ENCODE assay signal across 8 cellular contexts in genomic region chr11:46361283-46362145, GRCh38. TPM values are rescaled to one million over a fixed set of nuclear protein-coding genes. Genes with fewer than 3 reads are reported as not detected.
DNase-seq lines count a peak whose midpoint lies in the region; ATAC-seq and TF ChIP-seq lines count a peak whose summit lies in the region.

No MANE protein-coding gene starts in this region.

- H3K4me1 ChIP-seq in ascending aorta (peaks cover 9 to 21% of the 10 kb centered on the region in 2 donors), Caco-2 (no peaks in the 10 kb centered on the region)

- BruUV-seq in Caco-2 (replicated peaks; lab: Mats Ljungman, UMichigan), result no TSS peak

- TF ChIP-seq CTCF in ascending aorta (IDR thresholded peaks at IDR 0.05), result no peak
- TF ChIP-seq CTCF in Caco-2 (IDR thresholded peaks at IDR 0.05; ENCODE audit: insufficient read depth in 1 of 2, low read depth in 1 of 2, low read length in 1 of 2, severe bottlenecking in 1 of 2, unreplicated experiment in 1 of 2), result no peak

- DNase-seq in AG20443 (ENCODE audit: low spot score), result peak; percentile 81
- peak; percentile 76 for DNase-seq in SKM-1 (lab: John Stamatoyannopoulos, UW; ENCODE audit: unreplicated experiment)
- no peak for DNase-seq in ascending aorta (ENCODE audit: low spot score in 2 of 2)
- peak; percentile 71 for DNase-seq in stimulated activated CD4-positive, alpha-beta T cell treated with anti-CD3 and anti-CD28 coated beads, Interleukin-4, amount 100 ng/mL, for 24 hours
- DNase-seq in Caco-2, result no peak

- ATAC-seq in GM19324 (IDR thresholded peaks at IDR 0.05; ENCODE audit: low FRiP score, unreplicated experiment), result peak; percentile 81
- peak; percentile 85 for ATAC-seq in HG03442 (IDR thresholded peaks at IDR 0.05; ENCODE audit: unreplicated experiment)

- H3K27me3 ChIP-seq in ascending aorta (no peaks in the 10 kb centered on the region), layer of hippocampus (ENCODE audit: control insufficient read depth, insufficient read depth, low read length) (no peaks in the 10 kb centered on the region), Caco-2 (replicated peaks; ENCODE audit: control insufficient read depth, insufficient read depth, low read length) (no peaks in the 10 kb centered on the region)

- H3K27ac Mint-ChIP-seq in Caco-2 (ENCODE audit: unreplicated experiment), result no peak overlapping the region

- no peaks in the 10 kb centered on the region for H3K27me3 Mint-ChIP-seq in Caco-2 (ENCODE audit: insufficient read depth, unreplicated experiment)

- peak overlapping the region; percentile 35 to 57 for H3K4me3 ChIP-seq in ascending aorta
- no peak overlapping the region for H3K4me3 ChIP-seq in Caco-2 (ENCODE audit: low read depth, low read length)

- H3K4me1 Mint-ChIP-seq in Caco-2 (ENCODE audit: low read depth, unreplicated experiment), result peaks cover 11% of the 10 kb centered on the region

- CTCF ChIA-PET in Caco-2 (lab: Charles Lee), result no interaction called here

- H3K9me3 Mint-ChIP-seq in Caco-2 (ENCODE audit: unreplicated experiment), result no peaks in the 10 kb centered on the region

- H3K36me3 ChIP-seq in ascending aorta, result no peaks in the 10 kb centered on the region
- no peaks in the 10 kb centered on the region for H3K36me3 ChIP-seq in Caco-2 (ENCODE audit: control insufficient read depth, insufficient read depth, low read length)

- H3K9me3 ChIP-seq in ascending aorta, result no peaks in the 10 kb centered on the region
- no peaks in the 10 kb centered on the region for H3K9me3 ChIP-seq in Caco-2

- intact Hi-C loops in ascending aorta (cut with DNase I) (no loop called here), Caco-2 (cut with micrococcal nuclease; ENCODE audit: unreplicated experiment) (no loop called here)

- H3K27ac ChIP-seq in ascending aorta, result peak overlapping the region; percentile 74 to 82
- H3K27ac ChIP-seq in layer of hippocampus (ENCODE audit: low read depth, low read length), result peak overlapping the region; percentile 80

- H3K4me3 Mint-ChIP-seq in Caco-2 (ENCODE audit: unreplicated experiment), result no peak overlapping the region

- H3K36me3 Mint-ChIP-seq in Caco-2 (ENCODE audit: insufficient read depth, unreplicated experiment), result peaks cover 12% of the 10 kb centered on the region

- POLR2A ChIA-PET in Caco-2 (lab: Charles Lee), result no interaction called here

RNA-seq across cellular contexts. Expression of gene DGKZ, which starts 14.3 kb away (rescaled TPM):
- 123 TPM for total RNA-seq in ascending aorta
- total RNA-seq in Caco-2 (2022), result 59.3 and 59.5 TPM in 2 replicates

RNA-seq across cellular contexts. Expression of gene MDK, which starts 20.0 kb away (rescaled TPM):
- total RNA-seq in ascending aorta (93.3 TPM), Caco-2 (2022) (601 and 699 TPM in 2 replicates)

RNA-seq across cellular contexts. Expression of gene CHRM4, which starts 30.1 kb away (rescaled TPM):
- not detected for total RNA-seq in ascending aorta
- total RNA-seq in Caco-2 (2022), result 0.27 and 0.28 TPM in 2 replicates

Comparison
In these comparisons a context has a peak if more than half of its experiments do, and no peak if none do; other contexts are left out.
1. DNase-seq: peak in AG20443 (single experiment), SKM-1 (single experiment) and stimulated activated CD4-positive, alpha-beta T cell treated with anti-CD3 and anti-CD28 coated beads, Interleukin-4, amount 100 ng/mL, for 24 hours (single experiment); none in ascending aorta (0 of 2) and Caco-2 (0 of 2).